1 cellular context compared by ENCODE assay signal in the genomic region with DNA sequence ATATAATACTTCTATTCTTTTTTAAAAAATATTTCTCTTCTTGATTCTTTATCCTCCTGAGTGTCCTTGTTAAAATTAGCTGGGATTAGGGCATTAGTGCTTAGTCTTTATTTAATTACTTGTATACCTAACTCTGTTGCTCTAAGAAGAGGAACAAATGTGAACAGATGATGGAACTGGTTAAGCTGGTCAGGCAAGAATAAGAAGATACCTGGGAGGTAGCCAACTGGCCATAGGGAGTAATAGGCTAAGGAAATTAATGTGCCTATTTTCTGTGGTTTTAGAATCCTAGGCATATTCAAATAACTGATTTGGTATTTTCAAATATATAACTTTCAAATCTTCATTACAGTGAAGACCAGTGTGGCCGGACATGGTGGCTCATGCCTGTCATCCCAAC.
TF ChIP-seq lines count a peak whose summit lies in the region.

No MANE protein-coding gene starts in this region.

TF ChIP-seq in WTC11, 78 proteins besides CTCF, POLR2A, EP300 and RAD21:
- TF ChIP-seq, protein P1, sequence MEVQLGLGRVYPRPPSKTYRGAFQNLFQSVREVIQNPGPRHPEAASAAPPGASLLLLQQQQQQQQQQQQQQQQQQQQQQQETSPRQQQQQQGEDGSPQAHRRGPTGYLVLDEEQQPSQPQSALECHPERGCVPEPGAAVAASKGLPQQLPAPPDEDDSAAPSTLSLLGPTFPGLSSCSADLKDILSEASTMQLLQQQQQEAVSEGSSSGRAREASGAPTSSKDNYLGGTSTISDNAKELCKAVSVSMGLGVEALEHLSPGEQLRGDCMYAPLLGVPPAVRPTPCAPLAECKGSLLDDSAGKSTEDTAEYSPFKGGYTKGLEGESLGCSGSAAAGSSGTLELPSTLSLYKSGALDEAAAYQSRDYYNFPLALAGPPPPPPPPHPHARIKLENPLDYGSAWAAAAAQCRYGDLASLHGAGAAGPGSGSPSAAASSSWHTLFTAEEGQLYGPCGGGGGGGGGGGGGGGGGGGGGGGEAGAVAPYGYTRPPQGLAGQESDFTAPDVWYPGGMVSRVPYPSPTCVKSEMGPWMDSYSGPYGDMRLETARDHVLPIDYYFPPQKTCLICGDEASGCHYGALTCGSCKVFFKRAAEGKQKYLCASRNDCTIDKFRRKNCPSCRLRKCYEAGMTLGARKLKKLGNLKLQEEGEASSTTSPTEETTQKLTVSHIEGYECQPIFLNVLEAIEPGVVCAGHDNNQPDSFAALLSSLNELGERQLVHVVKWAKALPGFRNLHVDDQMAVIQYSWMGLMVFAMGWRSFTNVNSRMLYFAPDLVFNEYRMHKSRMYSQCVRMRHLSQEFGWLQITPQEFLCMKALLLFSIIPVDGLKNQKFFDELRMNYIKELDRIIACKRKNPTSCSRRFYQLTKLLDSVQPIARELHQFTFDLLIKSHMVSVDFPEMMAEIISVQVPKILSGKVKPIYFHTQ (CRISPR knock-in tag; IDR thresholded peaks at IDR 0.05), result no peak
- TF ChIP-seq OVOL2 (CRISPR knock-in tag; IDR thresholded peaks at IDR 0.05; ENCODE audit: borderline replicate concordance) (no peak), ESRRA (CRISPR knock-in tag; IDR thresholded peaks at IDR 0.05; ENCODE audit: borderline replicate concordance) (no peak), SMAD3 (CRISPR knock-in tag; IDR thresholded peaks at IDR 0.05; ENCODE audit: borderline replicate concordance) (no peak), CBFB (CRISPR knock-in tag; IDR thresholded peaks at IDR 0.05; ENCODE audit: low read depth) (no peak)
- TF ChIP-seq, protein P2, sequence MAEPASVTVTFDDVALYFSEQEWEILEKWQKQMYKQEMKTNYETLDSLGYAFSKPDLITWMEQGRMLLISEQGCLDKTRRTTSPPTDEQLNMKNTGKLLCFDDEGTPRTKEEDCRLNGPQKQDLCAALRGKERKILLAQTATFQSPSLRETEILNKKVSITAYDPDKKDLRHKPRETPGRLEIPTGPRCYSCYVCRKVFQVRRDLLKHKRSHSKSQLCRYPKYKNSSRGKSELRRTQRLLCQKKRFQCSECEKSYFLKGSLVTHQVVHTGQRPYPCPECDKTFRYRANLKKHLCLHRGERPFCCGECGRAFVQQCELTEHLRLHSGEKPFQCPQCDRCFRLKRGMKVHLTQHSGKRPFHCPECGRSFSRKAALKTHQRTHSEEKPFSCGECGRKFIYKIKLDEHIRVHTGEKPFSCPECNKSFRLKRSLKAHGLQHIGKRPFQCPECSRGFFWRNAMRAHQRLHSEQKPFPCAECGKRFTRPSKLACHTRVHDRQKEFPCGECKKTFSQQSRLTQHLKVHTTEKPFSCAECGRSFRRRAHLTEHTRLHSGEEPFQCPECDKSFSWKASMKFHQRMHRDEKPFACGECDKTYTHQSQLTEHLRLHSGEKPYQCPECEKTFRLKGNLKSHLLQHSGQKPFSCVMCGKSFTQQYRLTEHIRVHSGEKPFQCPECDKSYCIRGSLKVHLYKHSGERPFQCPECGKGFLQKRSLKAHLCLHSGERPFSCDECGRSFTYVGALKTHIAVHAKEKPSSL (CRISPR knock-in tag; conservative IDR thresholded peaks at IDR 0.05), result no peak
- TF ChIP-seq, protein P3, sequence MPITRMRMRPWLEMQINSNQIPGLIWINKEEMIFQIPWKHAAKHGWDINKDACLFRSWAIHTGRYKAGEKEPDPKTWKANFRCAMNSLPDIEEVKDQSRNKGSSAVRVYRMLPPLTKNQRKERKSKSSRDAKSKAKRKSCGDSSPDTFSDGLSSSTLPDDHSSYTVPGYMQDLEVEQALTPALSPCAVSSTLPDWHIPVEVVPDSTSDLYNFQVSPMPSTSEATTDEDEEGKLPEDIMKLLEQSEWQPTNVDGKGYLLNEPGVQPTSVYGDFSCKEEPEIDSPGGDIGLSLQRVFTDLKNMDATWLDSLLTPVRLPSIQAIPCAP (CRISPR knock-in tag; IDR thresholded peaks at IDR 0.05), result no peak
- TF ChIP-seq, protein P4, sequence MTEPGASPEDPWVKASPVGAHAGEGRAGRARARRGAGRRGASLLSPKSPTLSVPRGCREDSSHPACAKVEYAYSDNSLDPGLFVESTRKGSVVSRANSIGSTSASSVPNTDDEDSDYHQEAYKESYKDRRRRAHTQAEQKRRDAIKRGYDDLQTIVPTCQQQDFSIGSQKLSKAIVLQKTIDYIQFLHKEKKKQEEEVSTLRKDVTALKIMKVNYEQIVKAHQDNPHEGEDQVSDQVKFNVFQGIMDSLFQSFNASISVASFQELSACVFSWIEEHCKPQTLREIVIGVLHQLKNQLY (CRISPR knock-in tag; IDR thresholded peaks at IDR 0.05), result no peak
- TF ChIP-seq, protein P5, sequence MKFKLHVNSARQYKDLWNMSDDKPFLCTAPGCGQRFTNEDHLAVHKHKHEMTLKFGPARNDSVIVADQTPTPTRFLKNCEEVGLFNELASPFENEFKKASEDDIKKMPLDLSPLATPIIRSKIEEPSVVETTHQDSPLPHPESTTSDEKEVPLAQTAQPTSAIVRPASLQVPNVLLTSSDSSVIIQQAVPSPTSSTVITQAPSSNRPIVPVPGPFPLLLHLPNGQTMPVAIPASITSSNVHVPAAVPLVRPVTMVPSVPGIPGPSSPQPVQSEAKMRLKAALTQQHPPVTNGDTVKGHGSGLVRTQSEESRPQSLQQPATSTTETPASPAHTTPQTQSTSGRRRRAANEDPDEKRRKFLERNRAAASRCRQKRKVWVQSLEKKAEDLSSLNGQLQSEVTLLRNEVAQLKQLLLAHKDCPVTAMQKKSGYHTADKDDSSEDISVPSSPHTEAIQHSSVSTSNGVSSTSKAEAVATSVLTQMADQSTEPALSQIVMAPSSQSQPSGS (CRISPR knock-in tag; IDR thresholded peaks at IDR 0.05; ENCODE audit: borderline replicate concordance, low read depth), result no peak
- TF ChIP-seq, protein P6, sequence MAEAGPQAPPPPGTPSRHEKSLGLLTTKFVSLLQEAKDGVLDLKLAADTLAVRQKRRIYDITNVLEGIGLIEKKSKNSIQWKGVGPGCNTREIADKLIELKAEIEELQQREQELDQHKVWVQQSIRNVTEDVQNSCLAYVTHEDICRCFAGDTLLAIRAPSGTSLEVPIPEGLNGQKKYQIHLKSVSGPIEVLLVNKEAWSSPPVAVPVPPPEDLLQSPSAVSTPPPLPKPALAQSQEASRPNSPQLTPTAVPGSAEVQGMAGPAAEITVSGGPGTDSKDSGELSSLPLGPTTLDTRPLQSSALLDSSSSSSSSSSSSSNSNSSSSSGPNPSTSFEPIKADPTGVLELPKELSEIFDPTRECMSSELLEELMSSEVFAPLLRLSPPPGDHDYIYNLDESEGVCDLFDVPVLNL (CRISPR knock-in tag; IDR thresholded peaks at IDR 0.05; ENCODE audit: borderline replicate concordance, low read depth), result no peak
- TF ChIP-seq, protein P7, sequence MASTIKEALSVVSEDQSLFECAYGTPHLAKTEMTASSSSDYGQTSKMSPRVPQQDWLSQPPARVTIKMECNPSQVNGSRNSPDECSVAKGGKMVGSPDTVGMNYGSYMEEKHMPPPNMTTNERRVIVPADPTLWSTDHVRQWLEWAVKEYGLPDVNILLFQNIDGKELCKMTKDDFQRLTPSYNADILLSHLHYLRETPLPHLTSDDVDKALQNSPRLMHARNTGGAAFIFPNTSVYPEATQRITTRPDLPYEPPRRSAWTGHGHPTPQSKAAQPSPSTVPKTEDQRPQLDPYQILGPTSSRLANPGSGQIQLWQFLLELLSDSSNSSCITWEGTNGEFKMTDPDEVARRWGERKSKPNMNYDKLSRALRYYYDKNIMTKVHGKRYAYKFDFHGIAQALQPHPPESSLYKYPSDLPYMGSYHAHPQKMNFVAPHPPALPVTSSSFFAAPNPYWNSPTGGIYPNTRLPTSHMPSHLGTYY (CRISPR knock-in tag; IDR thresholded peaks at IDR 0.05), result no peak
- TF ChIP-seq, protein P8, sequence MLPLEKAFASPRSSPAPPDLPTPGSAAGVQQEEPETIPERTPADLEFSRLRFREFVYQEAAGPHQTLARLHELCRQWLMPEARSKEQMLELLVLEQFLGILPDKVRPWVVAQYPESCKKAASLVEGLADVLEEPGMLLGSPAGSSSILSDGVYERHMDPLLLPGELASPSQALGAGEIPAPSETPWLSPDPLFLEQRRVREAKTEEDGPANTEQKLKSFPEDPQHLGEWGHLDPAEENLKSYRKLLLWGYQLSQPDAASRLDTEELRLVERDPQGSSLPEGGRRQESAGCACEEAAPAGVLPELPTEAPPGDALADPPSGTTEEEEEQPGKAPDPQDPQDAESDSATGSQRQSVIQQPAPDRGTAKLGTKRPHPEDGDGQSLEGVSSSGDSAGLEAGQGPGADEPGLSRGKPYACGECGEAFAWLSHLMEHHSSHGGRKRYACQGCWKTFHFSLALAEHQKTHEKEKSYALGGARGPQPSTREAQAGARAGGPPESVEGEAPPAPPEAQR (CRISPR knock-in tag; IDR thresholded peaks at IDR 0.05), result no peak
